In the genomic region with DNA sequence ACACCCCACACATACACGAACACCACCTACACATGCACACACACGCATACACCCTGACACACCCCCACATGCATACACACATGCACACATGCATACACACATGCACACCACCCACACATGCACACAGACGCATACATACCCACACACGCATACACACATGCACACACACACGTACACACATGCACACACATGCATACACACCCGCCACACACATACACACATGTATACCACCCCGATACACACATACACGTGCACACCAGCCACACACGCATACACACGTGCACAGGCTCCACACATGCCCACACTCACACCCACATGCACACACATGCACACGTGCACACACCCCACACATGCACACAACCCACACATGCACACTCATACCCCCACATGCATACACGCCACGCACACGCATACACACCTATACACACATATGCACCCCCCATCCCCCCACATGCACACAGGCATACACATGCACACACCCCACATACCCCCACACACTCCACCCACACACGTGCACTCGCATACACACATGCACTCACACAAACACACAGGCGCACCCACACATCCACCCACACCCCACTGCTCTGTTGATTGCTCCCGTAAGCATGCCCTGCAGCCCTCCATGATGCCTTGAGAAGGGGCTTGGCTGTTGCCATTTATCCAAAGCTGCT, we compare ENCODE assay signal across 19 cellular contexts.
"Had no signal": no experiment of that assay in that cellular context is flagged by ENCODE, and none has a peak within 500 bp of the region (broad histone marks: within the 10 kb centered on the region; RNA-seq: fewer than 3 reads in every experiment).

No MANE protein-coding gene starts in this region.

- H3K9me3 Mint-ChIP-seq: activated B cell treated with CpG ODN at 0.5 μM for 24 hours had no signal

- H3K36me3 Mint-ChIP-seq: memory B cell; naive thymus-derived CD4-positive, alpha-beta T cell had no signal

- H3K27ac Mint-ChIP-seq: activated B cell treated with CpG ODN at 0.5 μM for 24 hours; activated CD8-positive, alpha-beta T cell treated with anti-CD3 and anti-CD28 coated beads, Interleukin-2, amount 10 ng/mL, durations not matched to agents 7 days and 5 days; activated naive CD4-positive, alpha-beta T cell treated with anti-CD3 and anti-CD28 coated beads for 36 hours; activated T-cell treated with anti-CD3 and anti-CD28 coated beads, Interleukin-2, amount 50 U/mL, for 24 hours; memory B cell had no signal

- H3K4me1 ChIP-seq: adrenal gland, sigmoid colon, spleen, upper lobe of left lung had no signal

- H3K27me3 ChIP-seq: adrenal gland, sigmoid colon, suprapubic skin, upper lobe of left lung had no signal

- H3K27me3 Mint-ChIP-seq: activated B cell treated with CpG ODN at 0.5 μM for 24 hours; activated T-cell treated with anti-CD3 and anti-CD28 coated beads, Interleukin-2, amount 50 U/mL, for 24 hours; naive thymus-derived CD4-positive, alpha-beta T cell had no signal

- H3K27ac ChIP-seq: adrenal gland, esophagus squamous epithelium, sigmoid colon, spleen, suprapubic skin, upper lobe of left lung had no signal

- H3K4me3 Mint-ChIP-seq: activated B cell treated with CpG ODN at 0.5 μM for 24 hours; activated CD8-positive, alpha-beta T cell treated with anti-CD3 and anti-CD28 coated beads, Interleukin-2, amount 10 ng/mL, durations not matched to agents 7 days and 5 days; activated naive CD4-positive, alpha-beta T cell treated with anti-CD3 and anti-CD28 coated beads for 36 hours; activated T-cell treated with anti-CD3 and anti-CD28 coated beads, Interleukin-2, amount 50 U/mL, for 24 hours; memory B cell; naive thymus-derived CD4-positive, alpha-beta T cell had no signal

- H3K4me3 ChIP-seq: adrenal gland, esophagus squamous epithelium, sigmoid colon, spleen, suprapubic skin, upper lobe of left lung had no signal

- DNase-seq: activated B cell treated with CpG ODN at 0.5 μM for 24 hours; activated CD4-positive, alpha-beta T cell treated with anti-CD3 and anti-CD28 coated beads for 48 hours; activated CD8-positive, alpha-beta T cell treated with anti-CD3 and anti-CD28 coated beads, Interleukin-2, amount 10 ng/mL, durations not matched to agents 7 days and 5 days; activated naive CD4-positive, alpha-beta T cell treated with anti-CD3 and anti-CD28 coated beads for 36 hours; activated T-cell treated with anti-CD3 and anti-CD28 coated beads, Interleukin-2, amount 50 U/mL, for 24 hours; adrenal gland; dermis blood vessel endothelial cell; effector memory CD4-positive, alpha-beta T cell; esophagus squamous epithelium; naive thymus-derived CD4-positive, alpha-beta T cell; sigmoid colon; spleen; stimulated activated CD4-positive, alpha-beta T cell treated with anti-CD3 and anti-CD28 coated beads, Interleukin-4, amount 100 ng/mL, for 4 hours; stimulated activated naive CD4-positive, alpha-beta T cell treated with Interleukin-2 at 50 U/mL for 16 hours; T-helper 1 cell; T-helper 9 cell; upper lobe of left lung had no signal

- H3K4me1 Mint-ChIP-seq: activated B cell treated with CpG ODN at 0.5 μM for 24 hours, memory B cell had no signal

- H3K9me3 ChIP-seq: adrenal gland, esophagus squamous epithelium, sigmoid colon, spleen, suprapubic skin, upper lobe of left lung had no signal

- ATAC-seq: activated CD8-positive, alpha-beta T cell treated with anti-CD3 and anti-CD28 coated beads, Interleukin-2, amount 10 ng/mL, durations not matched to agents 7 days and 5 days; naive thymus-derived CD4-positive, alpha-beta T cell had no signal
